17 cellular contexts compared by ENCODE assay signal in the genomic region with DNA sequence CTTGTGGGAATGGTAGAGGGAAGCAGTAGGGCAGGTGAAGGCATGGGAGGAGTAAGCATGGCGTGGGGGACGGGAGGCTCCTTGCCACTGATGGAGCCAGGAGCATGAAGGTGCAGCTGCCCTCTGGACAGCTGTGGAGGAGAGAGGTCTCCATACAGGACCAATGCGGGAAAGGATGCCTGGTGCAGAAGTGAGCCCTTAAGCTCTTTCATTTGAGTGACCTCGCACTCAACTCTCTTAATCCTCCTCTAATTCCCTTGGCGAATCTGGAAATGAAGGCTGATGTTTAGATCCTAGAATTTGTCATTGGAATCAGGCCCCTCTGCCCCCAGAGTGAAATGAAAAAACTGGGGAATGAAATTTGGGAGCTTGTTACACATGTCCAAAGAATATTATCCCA.
"Had no signal": no experiment of that assay in that cellular context is flagged by ENCODE, and none has a peak within 500 bp of the region (broad histone marks: within the 10 kb centered on the region; RNA-seq: fewer than 3 reads in every experiment).

No MANE protein-coding gene starts in this region.

- H3K4me1 ChIP-seq: lower lobe of right lung, parathyroid adenoma had no signal

- H3K27me3 ChIP-seq: neutrophil had no signal

- H3K9ac ChIP-seq: parathyroid adenoma had no signal

- H3K4me3 Mint-ChIP-seq: activated naive CD8-positive, alpha-beta T cell; activated T-cell treated with anti-CD3 and anti-CD28 coated beads, Interleukin-2, amount 50 U/mL, for 24 hours; activated T-helper 17 cell treated with anti-CD3 and anti-CD28 coated beads, Interleukin-2, amount 50 U/mL, for 72 hours; endodermal cell; naive thymus-derived CD8-positive, alpha-beta T cell; stimulated activated memory B cell treated with anti-CD40 and anti-IgM and Interleukin-4, amounts not matched to agents 10 μg/mL and 1 μg/mL and 100 μg/mL, for 72 hours had no signal

- DNase-seq: activated CD4-positive, alpha-beta T cell treated with anti-CD3 and anti-CD28 coated beads for 1 hour; activated CD4-positive, alpha-beta T cell treated with anti-CD3 and anti-CD28 coated beads, Interleukin-2, amount 50 U/mL, for 1 hour; activated CD8-positive, alpha-beta memory T cell treated with anti-CD3 and anti-CD28 coated beads, Interleukin-2, amount 50 U/mL, for 4 hours; activated T-cell treated with anti-CD3 and anti-CD28 coated beads, Interleukin-2, amount 50 U/mL, for 24 hours; amniotic stem cell; endodermal cell; lower lobe of right lung; naive thymus-derived CD8-positive, alpha-beta T cell; small intestine had no signal

- H3K4me3 ChIP-seq: coronary artery, lower lobe of right lung, thoracic aorta had no signal

- H3K27ac Mint-ChIP-seq: activated naive CD8-positive, alpha-beta T cell; activated T-cell treated with anti-CD3 and anti-CD28 coated beads, Interleukin-2, amount 50 U/mL, for 24 hours; activated T-helper 17 cell treated with anti-CD3 and anti-CD28 coated beads, Interleukin-2, amount 50 U/mL, for 72 hours; endodermal cell; naive thymus-derived CD8-positive, alpha-beta T cell; stimulated activated memory B cell treated with anti-CD40 and anti-IgM and Interleukin-4, amounts not matched to agents 10 μg/mL and 1 μg/mL and 100 μg/mL, for 72 hours had no signal

- H3K4me1 Mint-ChIP-seq: activated T-helper 17 cell treated with anti-CD3 and anti-CD28 coated beads, Interleukin-2, amount 50 U/mL, for 72 hours; endodermal cell; naive thymus-derived CD8-positive, alpha-beta T cell; stimulated activated memory B cell treated with anti-CD40 and anti-IgM and Interleukin-4, amounts not matched to agents 10 μg/mL and 1 μg/mL and 100 μg/mL, for 72 hours had no signal

- H3K9me3 Mint-ChIP-seq: activated T-helper 17 cell treated with anti-CD3 and anti-CD28 coated beads, Interleukin-2, amount 50 U/mL, for 72 hours had no signal

- H3K27me3 Mint-ChIP-seq: stimulated activated memory B cell treated with anti-CD40 and anti-IgM and Interleukin-4, amounts not matched to agents 10 μg/mL and 1 μg/mL and 100 μg/mL, for 72 hours had no signal

- H3K27ac ChIP-seq: coronary artery, lower lobe of right lung, neutrophil, parathyroid adenoma had no signal

- H3K36me3 Mint-ChIP-seq: activated naive CD8-positive, alpha-beta T cell; naive thymus-derived CD8-positive, alpha-beta T cell; stimulated activated memory B cell treated with anti-CD40 and anti-IgM and Interleukin-4, amounts not matched to agents 10 μg/mL and 1 μg/mL and 100 μg/mL, for 72 hours had no signal

- H3K36me3 ChIP-seq: lower lobe of right lung, neutrophil, thoracic aorta had no signal

- H3K9me3 ChIP-seq: lower lobe of right lung, neutrophil, thoracic aorta had no signal

- ATAC-seq: activated T-helper 17 cell treated with anti-CD3 and anti-CD28 coated beads, Interleukin-2, amount 50 U/mL, for 72 hours; left lobe of liver; lower lobe of right lung; naive thymus-derived CD8-positive, alpha-beta T cell; stimulated activated memory B cell treated with anti-CD40 and anti-IgM and Interleukin-4, amounts not matched to agents 10 μg/mL and 1 μg/mL and 100 μg/mL, for 72 hours had no signal
